In the genomic region with DNA sequence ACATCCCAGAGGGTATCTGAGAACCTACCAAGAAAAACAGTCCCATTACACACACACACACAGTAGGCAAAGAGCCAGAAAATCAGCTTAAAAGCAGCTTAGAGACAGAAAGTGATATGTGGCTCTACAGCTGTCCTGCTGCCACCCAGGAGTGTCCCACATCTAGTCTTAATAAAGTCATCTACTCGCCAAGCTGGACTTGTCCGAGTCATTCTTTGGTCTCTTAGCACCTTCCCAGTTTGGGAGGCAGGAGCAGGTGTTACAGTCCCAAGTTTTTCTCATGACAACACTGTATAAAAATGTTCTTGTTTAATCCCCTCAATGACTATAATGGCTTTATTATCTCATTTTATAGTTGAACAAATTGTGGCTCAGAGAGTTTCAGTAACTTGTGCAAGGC, we compare ENCODE assay signal across 28 cellular contexts.
"Had no signal": no experiment of that assay in that cellular context is flagged by ENCODE, and none has a peak within 500 bp of the region (broad histone marks: within the 10 kb centered on the region; RNA-seq: fewer than 3 reads in every experiment).

No MANE protein-coding gene starts in this region.

- H3K27me3 Mint-ChIP-seq: progenitor cell of endocrine pancreas; stimulated activated memory B cell treated with anti-CD40 and anti-IgM and Interleukin-4, amounts not matched to agents 10 μg/mL and 1 μg/mL and 100 μg/mL, for 72 hours; stimulated activated naive CD8-positive, alpha-beta T cell treated with anti-CD3 and anti-CD28 coated beads, Interleukin-15, amount 100 ng/mL, for 72 hours; type B pancreatic cell had no signal

- H3K9me3 Mint-ChIP-seq: immature natural killer cell; natural killer cell; stimulated activated memory B cell treated with anti-CD40 and anti-IgM and Interleukin-4, amounts not matched to agents 10 μg/mL and 1 μg/mL and 100 μg/mL, for 72 hours; stimulated activated naive CD8-positive, alpha-beta T cell treated with anti-CD3 and anti-CD28 coated beads, Interleukin-15, amount 100 ng/mL, for 72 hours; type B pancreatic cell had no signal

- H3K27me3 ChIP-seq: left lung, neural progenitor cell, neutrophil, spleen, uterus had no signal

- FAIRE-seq: islet of Langerhans, kidney, small intestine had no signal

- H3K27ac ChIP-seq: left lung, lower lobe of right lung, neural progenitor cell, neutrophil, spleen, tibial nerve, uterus had no signal

- H3K36me3 Mint-ChIP-seq: immature natural killer cell; naive B cell; natural killer cell; neural progenitor cell; stimulated activated memory B cell treated with anti-CD40 and anti-IgM and Interleukin-4, amounts not matched to agents 10 μg/mL and 1 μg/mL and 100 μg/mL, for 72 hours; type B pancreatic cell had no signal

- H3K9me3 ChIP-seq: left lung, lower lobe of right lung, neutrophil, spleen, tibial nerve, uterus had no signal

- H3K4me3 ChIP-seq: left lung, lower lobe of right lung, neural progenitor cell, spleen, tibial nerve, uterus had no signal

- H3K36me3 ChIP-seq: left lung, lower lobe of right lung, neural progenitor cell, neutrophil, spleen, tibial nerve, uterus had no signal

- H3K4me1 ChIP-seq: left lung, lower lobe of right lung, neural progenitor cell, spleen, tibial nerve, uterus had no signal

- DNase-seq: hypothalamus; immature natural killer cell; kidney; left colon; left lung; lower lobe of right lung; mammary epithelial cell; mesenchymal stem cell; naive B cell; natural killer cell; nephron progenitor cell; occipital lobe; right cardiac atrium; small intestine; spleen; stimulated activated CD4-positive, alpha-beta T cell treated with anti-CD3 and anti-CD28 coated beads, Interleukin-4, amount 100 ng/mL, for 24 hours; stimulated activated naive CD4-positive, alpha-beta T cell treated with Interleukin-2 at 50 U/mL for 16 hours; stimulated activated naive CD8-positive, alpha-beta T cell treated with anti-CD3 and anti-CD28 coated beads, Interleukin-15, amount 100 ng/mL, for 72 hours; substantia nigra; uterus had no signal

- H3K4me2 ChIP-seq: neural progenitor cell had no signal

- H3K4me1 Mint-ChIP-seq: immature natural killer cell; naive B cell; natural killer cell; nephron progenitor cell; neural progenitor cell; stimulated activated memory B cell treated with anti-CD40 and anti-IgM and Interleukin-4, amounts not matched to agents 10 μg/mL and 1 μg/mL and 100 μg/mL, for 72 hours; stimulated activated naive CD8-positive, alpha-beta T cell treated with anti-CD3 and anti-CD28 coated beads, Interleukin-15, amount 100 ng/mL, for 72 hours had no signal

- H3K27ac Mint-ChIP-seq: immature natural killer cell; naive B cell; natural killer cell; nephron progenitor cell; neural progenitor cell; progenitor cell of endocrine pancreas; stimulated activated memory B cell treated with anti-CD40 and anti-IgM and Interleukin-4, amounts not matched to agents 10 μg/mL and 1 μg/mL and 100 μg/mL, for 72 hours; stimulated activated naive CD8-positive, alpha-beta T cell treated with anti-CD3 and anti-CD28 coated beads, Interleukin-15, amount 100 ng/mL, for 72 hours; type B pancreatic cell had no signal

- ATAC-seq: left colon; left lung; lower lobe of right lung; natural killer cell; right cardiac atrium; sciatic nerve; stimulated activated memory B cell treated with anti-CD40 and anti-IgM and Interleukin-4, amounts not matched to agents 10 μg/mL and 1 μg/mL and 100 μg/mL, for 72 hours; stimulated activated naive CD8-positive, alpha-beta T cell treated with anti-CD3 and anti-CD28 coated beads, Interleukin-15, amount 100 ng/mL, for 72 hours had no signal

- H3K4me3 Mint-ChIP-seq: immature natural killer cell; naive B cell; natural killer cell; nephron progenitor cell; neural progenitor cell; stimulated activated memory B cell treated with anti-CD40 and anti-IgM and Interleukin-4, amounts not matched to agents 10 μg/mL and 1 μg/mL and 100 μg/mL, for 72 hours; stimulated activated naive CD8-positive, alpha-beta T cell treated with anti-CD3 and anti-CD28 coated beads, Interleukin-15, amount 100 ng/mL, for 72 hours; type B pancreatic cell had no signal
